ENCODE assay signal across 11 cellular contexts in the genomic region with DNA sequence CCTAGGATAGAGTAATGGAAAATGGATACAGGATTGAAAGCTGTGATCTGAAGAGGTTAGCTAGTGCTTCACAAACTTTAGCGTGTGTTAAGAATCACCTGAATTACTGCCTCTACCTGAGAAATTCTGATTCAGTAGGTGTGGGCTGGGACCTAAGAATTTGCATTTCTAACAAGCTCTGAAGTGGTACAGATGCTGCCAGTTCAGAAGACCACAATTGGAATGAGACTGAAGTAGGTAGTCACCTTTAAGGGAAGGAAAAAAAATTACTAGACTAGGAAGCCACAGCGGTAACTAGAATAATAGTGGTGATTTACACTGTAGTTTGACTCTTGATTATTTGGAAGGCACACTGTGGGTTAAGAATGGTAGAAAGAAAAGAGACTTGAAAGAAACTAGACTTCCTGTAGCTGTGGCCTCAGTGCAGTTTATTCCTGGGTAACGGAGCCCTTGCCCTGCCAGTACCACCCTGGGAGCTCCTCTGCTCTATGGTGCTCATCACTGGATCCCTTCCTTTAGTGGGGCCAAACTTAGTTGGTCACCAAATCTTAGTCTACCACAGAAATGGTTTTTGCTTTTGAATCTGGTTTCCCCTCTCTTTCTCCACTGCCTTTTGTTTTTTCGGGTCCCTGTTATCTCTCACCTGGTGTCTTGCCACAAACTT. TPM values are rescaled to one million over a fixed set of nuclear protein-coding genes. Genes with fewer than 3 reads are reported as not detected.
DNase-seq lines count a peak whose midpoint lies in the region; ATAC-seq and TF ChIP-seq lines count a peak whose summit lies in the region.
"Had no signal": no experiment of that assay in that cellular context is flagged by ENCODE, and none has a peak within 500 bp of the region (broad histone marks: within the 10 kb centered on the region; RNA-seq: fewer than 3 reads in every experiment).

No MANE protein-coding gene starts in this region.

- peaks cover 43% of the 10 kb centered on the region for H3F3A ChIP-seq in SU-DHL-6 (ENCODE audit: insufficient read depth)

- H3K27ac ChIP-seq in SU-DHL-6 (ENCODE audit: low read depth, low read length) (peak overlapping the region; percentile 46), upper lobe of left lung (peak overlapping the region in 2 of 4 donors; percentile 35 to 69)
- H3K27ac ChIP-seq: GM23248, testis had no signal

- H2AFZ ChIP-seq in SU-DHL-6 (ENCODE audit: low read depth, low read length, severe bottlenecking), result no peak overlapping the region
- H2AFZ ChIP-seq: GM23248 had no signal

- no peaks in the 10 kb centered on the region for H4K20me1 ChIP-seq in SU-DHL-6 (ENCODE audit: low read depth, low read length)

- no peak for TF ChIP-seq POLR2A in upper lobe of left lung (IDR thresholded peaks at IDR 0.05)

- H3K9me3 Mint-ChIP-seq in central memory CD8-positive, alpha-beta T cell, result no peaks in the 10 kb centered on the region
- H3K9me3 Mint-ChIP-seq in stimulated activated effector memory CD8-positive, alpha-beta T cell treated with anti-CD3 and anti-CD28 coated beads, Interleukin-12 subunit alpha, Interleukin-12 subunit beta, amount 100 ng/mL, for 72 hours, result no peaks in the 10 kb centered on the region

- H3K27me3 ChIP-seq in SU-DHL-6 (ENCODE audit: low read length) (no peaks in the 10 kb centered on the region), upper lobe of left lung (no peaks in the 10 kb centered on the region)
- H3K27me3 ChIP-seq: testis had no signal

- peaks cover 52% of the 10 kb centered on the region for H3K4me1 Mint-ChIP-seq in central memory CD8-positive, alpha-beta T cell
- H3K4me1 Mint-ChIP-seq in stimulated activated effector memory CD8-positive, alpha-beta T cell treated with anti-CD3 and anti-CD28 coated beads, Interleukin-12 subunit alpha, Interleukin-12 subunit beta, amount 100 ng/mL, for 72 hours, result peaks cover 64% of the 10 kb centered on the region

- H3K4me3 ChIP-seq in SU-DHL-6 (ENCODE audit: insufficient read depth, low read length, poor library complexity, severe bottlenecking) (no peak overlapping the region), upper lobe of left lung (no peak overlapping the region)
- H3K4me3 ChIP-seq: GM23248, testis had no signal

- H3K27me3 Mint-ChIP-seq in central memory CD8-positive, alpha-beta T cell, result no peaks in the 10 kb centered on the region

- no peaks in the 10 kb centered on the region for H3K9me2 ChIP-seq in SU-DHL-6 (replicated peaks; ENCODE audit: insufficient read depth, low read length)

- peaks cover 29% of the 10 kb centered on the region for H3K36me3 ChIP-seq in SU-DHL-6 (ENCODE audit: low read length)
- H3K36me3 ChIP-seq in upper lobe of left lung, result peaks cover 0 to 58% (median 22%) of the 10 kb centered on the region in 4 donors

- ATAC-seq in central memory CD8-positive, alpha-beta T cell (replicated peaks; ENCODE audit: extremely low read depth, poor library complexity, severe bottlenecking), result no peak
- ATAC-seq in stimulated activated effector memory CD8-positive, alpha-beta T cell treated with anti-CD3 and anti-CD28 coated beads, Interleukin-12 subunit alpha, Interleukin-12 subunit beta, amount 100 ng/mL, for 72 hours, result peak; percentile 23
- no peak for ATAC-seq in upper lobe of left lung (ENCODE audit: low FRiP score in 2 of 2)

- peaks cover 50% of the 10 kb centered on the region for H3K36me3 Mint-ChIP-seq in central memory CD8-positive, alpha-beta T cell (ENCODE audit: insufficient read depth)
- peaks cover 97% of the 10 kb centered on the region for H3K36me3 Mint-ChIP-seq in stimulated activated effector memory CD8-positive, alpha-beta T cell treated with anti-CD3 and anti-CD28 coated beads, Interleukin-12 subunit alpha, Interleukin-12 subunit beta, amount 100 ng/mL, for 72 hours

- H3K4me2 ChIP-seq in SU-DHL-6 (ENCODE audit: low read depth, low read length, poor library complexity, severe bottlenecking), result no peak overlapping the region

- H3K4me1 ChIP-seq in upper lobe of left lung, result peaks cover 30 to 52% (median 47%) of the 10 kb centered on the region in 4 donors

- peak overlapping the region; percentile 19 for H3K4me3 Mint-ChIP-seq in central memory CD8-positive, alpha-beta T cell
- no peak overlapping the region for H3K4me3 Mint-ChIP-seq in stimulated activated effector memory CD8-positive, alpha-beta T cell treated with anti-CD3 and anti-CD28 coated beads, Interleukin-12 subunit alpha, Interleukin-12 subunit beta, amount 100 ng/mL, for 72 hours

- 67 to 70% methylated on average over 4 of the region's 4 CpGs for WGBS in upper lobe of left lung, 2 donors

- H3K9me3 ChIP-seq in SU-DHL-6 (ENCODE audit: insufficient read depth, low read length), result no peaks in the 10 kb centered on the region
- no peaks in the 10 kb centered on the region for H3K9me3 ChIP-seq in upper lobe of left lung
- H3K9me3 ChIP-seq: testis had no signal

- TF ChIP-seq CTCF in SU-DHL-6 (IDR thresholded peaks at IDR 0.05; ENCODE audit: insufficient read depth, low read length, poor library complexity, severe bottlenecking) (no peak), upper lobe of left lung (IDR thresholded peaks at IDR 0.05) (no peak)

- peak; percentile 66 for DNase-seq in activated CD8-positive, alpha-beta memory T cell treated with anti-CD3 and anti-CD28 coated beads for 24 hours
- no peak for DNase-seq in activated CD8-positive, alpha-beta memory T cell treated with anti-CD3 and anti-CD28 coated beads, Interleukin-2, amount 50 U/mL, for 48 hours
- no peak for DNase-seq in central memory CD8-positive, alpha-beta T cell (ENCODE audit: low spot score in 2 of 2)
- no peak for DNase-seq in stimulated activated effector memory CD8-positive, alpha-beta T cell treated with anti-CD3 and anti-CD28 coated beads, Interleukin-12 subunit alpha, Interleukin-12 subunit beta, amount 100 ng/mL, for 72 hours (ENCODE audit: low spot score in 2 of 2)
- DNase-seq in middle frontal gyrus (ENCODE audit: extremely low spot score, low spot score), result no peak
- no peak for DNase-seq in upper lobe of left lung
- DNase-seq in DMS 273 treated with DMSO at 0.1 percent for 48 hours (lab: John Stamatoyannopoulos, UW), result no peak
- DNase-seq: activated effector memory CD4-positive, alpha-beta T cell treated with Interleukin-2 at 50 U/mL for 16 hours; GM23248; testis had no signal

- no peak overlapping the region; the same call in 1 of the 2 replicates for H3K9ac ChIP-seq in SU-DHL-6 (ENCODE audit: low read length)
- H3K9ac ChIP-seq: GM23248 had no signal

- TF ChIP-seq EP300 in upper lobe of left lung (IDR thresholded peaks at IDR 0.05), result no peak

- peak overlapping the region; percentile 3 for H3K27ac Mint-ChIP-seq in central memory CD8-positive, alpha-beta T cell (ENCODE audit: low read depth)
- peak overlapping the region; percentile 24 for H3K27ac Mint-ChIP-seq in stimulated activated effector memory CD8-positive, alpha-beta T cell treated with anti-CD3 and anti-CD28 coated beads, Interleukin-12 subunit alpha, Interleukin-12 subunit beta, amount 100 ng/mL, for 72 hours

- H3K79me2 ChIP-seq in SU-DHL-6 (ENCODE audit: insufficient read depth, low read length), result peaks cover 77% of the 10 kb centered on the region

RNA-seq across cellular contexts. Expression of gene ARID1A, which starts 43.6 kb away (rescaled TPM):
- total RNA-seq in upper lobe of left lung, result 100 to 1,000 TPM in 1 of 6 donors, 10 to 100 TPM in 5; 61.3 to 102 (median 70.5) TPM

RNA-seq across cellular contexts. Expression of gene PIGV, which starts 48.4 kb away (rescaled TPM):
- total RNA-seq in upper lobe of left lung, result 10 to 100 TPM; 11.9 to 25.1 (median 17.5) TPM
